In the genomic region with DNA sequence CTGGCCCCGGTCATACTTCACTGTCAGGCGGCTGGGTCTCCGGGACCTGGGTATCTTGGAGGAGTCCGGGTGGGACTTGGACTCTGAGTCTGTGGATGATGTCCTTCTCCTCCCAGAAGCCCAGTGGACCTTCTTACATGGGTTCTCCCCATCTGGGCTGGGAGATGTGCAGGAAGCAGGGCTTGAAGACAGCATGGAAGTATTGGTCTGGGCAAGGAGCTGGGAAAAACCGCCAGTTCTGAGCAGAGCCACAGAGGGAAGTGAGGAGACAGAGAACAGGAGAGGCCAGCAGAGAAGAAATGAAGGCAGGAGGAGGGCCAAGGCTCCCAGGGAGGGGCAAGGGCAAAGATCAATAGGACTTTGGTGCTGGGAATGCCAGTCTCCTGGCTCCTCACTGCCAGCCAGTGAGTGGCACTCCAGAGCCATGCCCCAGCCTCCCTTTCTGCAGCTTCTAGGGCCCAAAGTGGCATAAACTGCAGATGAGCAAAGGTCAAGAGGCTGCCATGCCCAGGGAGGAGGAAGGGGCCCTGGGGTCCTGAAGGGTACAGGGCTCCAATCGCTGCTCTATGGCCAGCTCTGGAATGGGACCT, we compare ENCODE assay signal across 27 cellular contexts. TPM values are rescaled to one million over a fixed set of nuclear protein-coding genes. Genes with fewer than 3 reads are reported as not detected.
DNase-seq lines count a peak whose midpoint lies in the region; ATAC-seq and TF ChIP-seq lines count a peak whose summit lies in the region.
"Had no signal": no experiment of that assay in that cellular context is flagged by ENCODE, and none has a peak within 500 bp of the region (broad histone marks: within the 10 kb centered on the region; RNA-seq: fewer than 3 reads in every experiment).

A gene with protein sequence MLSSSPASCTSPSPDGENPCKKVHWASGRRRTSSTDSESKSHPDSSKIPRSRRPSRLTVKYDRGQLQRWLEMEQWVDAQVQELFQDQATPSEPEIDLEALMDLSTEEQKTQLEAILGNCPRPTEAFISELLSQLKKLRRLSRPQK (minus strand): TSS at position 262 of the 590 bp plus-strand sequence. CDS start 67 bp downstream, at position 195.

- intact Hi-C loops in OCI-LY7 (cut with micrococcal nuclease; ENCODE audit: unreplicated experiment), result no loop called here
- intact Hi-C loops in left colon (cut with DNase I, micrococcal nuclease), result no loop called here
- intact Hi-C loops in natural killer cell (cut with micrococcal nuclease), result no loop called here
- intact Hi-C loops in Calu3 (cut with micrococcal nuclease; ENCODE audit: unreplicated experiment), result no loop called here

- TF ChIP-seq CTCF in GM23338 (conservative IDR thresholded peaks at IDR 0.05; ENCODE audit: low read depth in 2 of 2) (no peak), OCI-LY7 (conservative IDR thresholded peaks at IDR 0.05; ENCODE audit: low read length) (no peak), progenitor cell of endocrine pancreas (IDR thresholded peaks at IDR 0.05; ENCODE audit: unreplicated experiment) (no peak), natural killer cell (IDR thresholded peaks at IDR 0.05) (no peak), Calu3 (IDR thresholded peaks at IDR 0.05; ENCODE audit: unreplicated experiment) (no peak)

- no peaks in the 10 kb centered on the region for H3K79me2 ChIP-seq in GM23338 (replicated peaks; ENCODE audit: insufficient read depth)
- H3K79me2 ChIP-seq in OCI-LY7 (ENCODE audit: insufficient read depth, low read depth, low read length), result no peaks in the 10 kb centered on the region

- H3K27ac ChIP-seq in GM23338 (ENCODE audit: low read depth) (no peak within 1 kb of the TSS), OCI-LY7 (ENCODE audit: low read depth, low read length, poor library complexity, severe bottlenecking) (no peak within 1 kb of the TSS)
- H3K27ac ChIP-seq: spleen, thoracic aorta had no signal

- no peaks in the 10 kb centered on the region for H3K9me3 Mint-ChIP-seq in GM23338
- H3K9me3 Mint-ChIP-seq in progenitor cell of endocrine pancreas (ENCODE audit: low read depth), result no peaks in the 10 kb centered on the region
- H3K9me3 Mint-ChIP-seq in natural killer cell, result no peaks in the 10 kb centered on the region
- H3K9me3 Mint-ChIP-seq in Calu3 (ENCODE audit: low read depth, unreplicated experiment), result no peaks in the 10 kb centered on the region
- H3K9me3 Mint-ChIP-seq: activated CD4-positive, alpha-beta memory T cell treated with anti-CD3 and anti-CD28 coated beads for 36 hours; activated naive CD8-positive, alpha-beta T cell treated with anti-CD3 and anti-CD28 coated beads for 36 hours; activated T-helper 2 cell treated with anti-CD3 and anti-CD28 coated beads, Interferon-gamma antibody, Interleukin-2, Interleukin-4, amounts not matched to agents 10 μg/mL and 5 μg/mL and 100 μg/mL, durations not matched to agents 14 hours and 24 hours and 36 hours; CD4-positive, CD25-positive, alpha-beta regulatory T cell had no signal

- H3K4me3 Mint-ChIP-seq in GM23338, result no peak within 1 kb of the TSS
- no peak within 1 kb of the TSS for H3K4me3 Mint-ChIP-seq in progenitor cell of endocrine pancreas (ENCODE audit: low read depth)
- no peak within 1 kb of the TSS for H3K4me3 Mint-ChIP-seq in natural killer cell
- no peak within 1 kb of the TSS for H3K4me3 Mint-ChIP-seq in Calu3 (ENCODE audit: low read depth, unreplicated experiment)
- H3K4me3 Mint-ChIP-seq: activated CD4-positive, alpha-beta memory T cell treated with anti-CD3 and anti-CD28 coated beads for 36 hours; activated naive CD8-positive, alpha-beta T cell treated with anti-CD3 and anti-CD28 coated beads for 36 hours had no signal

- no peaks in the 10 kb centered on the region for H4K20me1 ChIP-seq in GM23338 (replicated peaks; ENCODE audit: insufficient read depth)
- no peaks in the 10 kb centered on the region for H4K20me1 ChIP-seq in OCI-LY7 (ENCODE audit: insufficient read depth, low read length)

- H3K9me3 ChIP-seq in OCI-LY7 (ENCODE audit: low read length), result no peaks in the 10 kb centered on the region
- H3K9me3 ChIP-seq: spleen, thoracic aorta had no signal

- H3K27me3 Mint-ChIP-seq in GM23338 (ENCODE audit: insufficient read depth, low read depth, poor library complexity), result peaks cover 4% of the 10 kb centered on the region
- H3K27me3 Mint-ChIP-seq in progenitor cell of endocrine pancreas, result no peaks in the 10 kb centered on the region
- H3K27me3 Mint-ChIP-seq in natural killer cell (ENCODE audit: low read depth in 2 of 2), result peaks cover 0 to 3% of the 10 kb centered on the region in 2 donors
- no peaks in the 10 kb centered on the region for H3K27me3 Mint-ChIP-seq in Calu3 (ENCODE audit: unreplicated experiment)

- no peaks in the 10 kb centered on the region for H3F3A ChIP-seq in GM23338 (replicated peaks; ENCODE audit: low read depth)

- H3K4me1 Mint-ChIP-seq in GM23338 (peaks cover 6% of the 10 kb centered on the region; the same call in 2 of the 3 replicates), progenitor cell of endocrine pancreas (ENCODE audit: low read depth) (peaks cover 11% of the 10 kb centered on the region), natural killer cell (no peaks in the 10 kb centered on the region), Calu3 (ENCODE audit: low read depth, unreplicated experiment) (peaks cover 8% of the 10 kb centered on the region)
- H3K4me1 Mint-ChIP-seq: activated naive CD8-positive, alpha-beta T cell treated with anti-CD3 and anti-CD28 coated beads for 36 hours; CD4-positive, CD25-positive, alpha-beta regulatory T cell had no signal

- CTCF ChIA-PET in OCI-LY7 (lab: Charles Lee; ENCODE audit: unreplicated experiment), result no interaction called here
- CTCF ChIA-PET in Calu3 (lab: Charles Lee), result no interaction called here

- H3K9me2 ChIP-seq in GM23338 (ENCODE audit: insufficient read depth) (no peaks in the 10 kb centered on the region), OCI-LY7 (ENCODE audit: insufficient read depth, low read length) (no peaks in the 10 kb centered on the region)

- H3K27me3 ChIP-seq in GM23338 (ENCODE audit: insufficient read depth), result no peaks in the 10 kb centered on the region
- H3K27me3 ChIP-seq: spleen had no signal

- BruUV-seq in OCI-LY7 (replicated peaks; lab: Mats Ljungman, UMichigan) (no TSS peak), Calu3 (replicated peaks; lab: Mats Ljungman, UMichigan) (no TSS peak)

- no peak for ATAC-seq in GM23338
- peak; percentile 80 for ATAC-seq in left colon
- no peak for ATAC-seq in HG03280 (IDR thresholded peaks at IDR 0.05; ENCODE audit: unreplicated experiment)
- ATAC-seq in natural killer cell, result no peak
- ATAC-seq: activated CD4-positive, CD25-positive, alpha-beta regulatory T cell treated with anti-CD3 and anti-CD28 coated beads, Interleukin-2, amount 50 U/mL, for 24 hours had no signal

- H3K4me2 ChIP-seq in GM23338 (no peak within 1 kb of the TSS), OCI-LY7 (ENCODE audit: low read length) (peak within 1 kb of the TSS; percentile 17; the same call in 1 of the 2 replicates)

- DNase-seq in GM23338 (ENCODE audit: low spot score), result no peak
- DNase-seq in OCI-LY7 (ENCODE audit: low spot score), result no peak
- DNase-seq in left colon, result peak; percentile 79 to 90
- no peak for DNase-seq in progenitor cell of endocrine pancreas (ENCODE audit: low spot score, unreplicated experiment)
- DNase-seq in natural killer cell, result no peak
- DNase-seq in Calu3, result no peak
- DNase-seq: activated CD4-positive, alpha-beta memory T cell treated with anti-CD3 and anti-CD28 coated beads for 36 hours; activated CD8-positive, alpha-beta memory T cell treated with anti-CD3 and anti-CD28 coated beads, Interleukin-2, amount 50 U/mL, for 48 hours; activated naive CD8-positive, alpha-beta T cell treated with anti-CD3 and anti-CD28 coated beads for 36 hours; CD4-positive, CD25-positive, alpha-beta regulatory T cell; central memory CD4-positive, alpha-beta T cell; NCI-H1092; NCI-H187 treated with DMSO at 0.1 percent for 48 hours; nucleus accumbens; spleen; stimulated activated CD4-positive, alpha-beta T cell treated with anti-CD3 and anti-CD28 coated beads, Interleukin-4, amount 100 ng/mL, for 1 hour; stimulated activated naive CD4-positive, alpha-beta T cell treated with Interleukin-2 at 50 U/mL for 16 hours had no signal

- H3K4me3 ChIP-seq in GM23338 (no peak within 1 kb of the TSS), OCI-LY7 (ENCODE audit: low read depth, low read length, poor library complexity, severe bottlenecking) (no peak within 1 kb of the TSS)
- H3K4me3 ChIP-seq: lung, spleen, thoracic aorta had no signal

- H3K36me3 ChIP-seq in GM23338 (ENCODE audit: insufficient read depth), result no peaks in the 10 kb centered on the region
- H3K36me3 ChIP-seq in OCI-LY7 (ENCODE audit: insufficient read depth, low read length), result no peaks in the 10 kb centered on the region
- H3K36me3 ChIP-seq: spleen, thoracic aorta had no signal

- POLR2A ChIA-PET in OCI-LY7 (lab: Charles Lee), result interaction anchor here (1.0 kb wide), 1 partner anchor 9 kb away, joined by 3 read pairs; no protein-coding TSS in a partner anchor

- H3K36me3 Mint-ChIP-seq in GM23338 (ENCODE audit: low read depth) (no peaks in the 10 kb centered on the region; the same call in 2 of the 3 replicates), progenitor cell of endocrine pancreas (ENCODE audit: insufficient read depth) (peaks cover 8% of the 10 kb centered on the region), natural killer cell (no peaks in the 10 kb centered on the region), Calu3 (ENCODE audit: insufficient read depth, unreplicated experiment) (no peaks in the 10 kb centered on the region)
- H3K36me3 Mint-ChIP-seq: activated CD4-positive, alpha-beta memory T cell treated with anti-CD3 and anti-CD28 coated beads for 36 hours; activated naive CD8-positive, alpha-beta T cell treated with anti-CD3 and anti-CD28 coated beads for 36 hours; CD4-positive, CD25-positive, alpha-beta regulatory T cell had no signal

- H3K27ac Mint-ChIP-seq in GM23338 (no peak within 1 kb of the TSS), progenitor cell of endocrine pancreas (peak within 1 kb of the TSS; percentile 20), natural killer cell (no peak within 1 kb of the TSS), Calu3 (ENCODE audit: unreplicated experiment) (no peak within 1 kb of the TSS)
- H3K27ac Mint-ChIP-seq: activated CD4-positive, alpha-beta memory T cell treated with anti-CD3 and anti-CD28 coated beads for 36 hours; activated naive CD8-positive, alpha-beta T cell treated with anti-CD3 and anti-CD28 coated beads for 36 hours; activated T-helper 2 cell treated with anti-CD3 and anti-CD28 coated beads, Interferon-gamma antibody, Interleukin-2, Interleukin-4, amounts not matched to agents 10 μg/mL and 5 μg/mL and 100 μg/mL, durations not matched to agents 14 hours and 24 hours and 36 hours; CD4-positive, CD25-positive, alpha-beta regulatory T cell had no signal

- H3K4me1 ChIP-seq in GM23338 (ENCODE audit: insufficient read depth) (no peaks in the 10 kb centered on the region), OCI-LY7 (ENCODE audit: insufficient read depth, low read length, poor library complexity, severe bottlenecking) (no peaks in the 10 kb centered on the region)
- H3K4me1 ChIP-seq: spleen had no signal

- H2AFZ ChIP-seq in GM23338 (peak within 1 kb of the TSS; percentile 74), OCI-LY7 (ENCODE audit: low read length) (no peak within 1 kb of the TSS)

RNA-seq across cellular contexts. Expression of the gene that starts here (rescaled TPM):
- not detected in 2 replicates for total RNA-seq in GM23338 (2014; rRNA removed; shearing (Covaris generic))
- polyA plus RNA-seq in GM23338 (2016; fragmentation: Nextera tagmentation; extraction: Ambion mirVana), result not detected in 2 replicates
- total RNA-seq in OCI-LY7 (2014; rRNA removed; shearing (Covaris generic)), result not detected in 2 replicates
- total RNA-seq in OCI-LY7 (2022) (not detected in 2 replicates), left colon (100 to 1,000 TPM; 153 to 171 TPM), progenitor cell of endocrine pancreas (0.81 and 1.5 TPM in 2 replicates), natural killer cell (not detected), Calu3 (2022) (0.51 and 1.7 TPM in 2 replicates)
- total RNA-seq: activated CD4-positive, alpha-beta memory T cell treated with anti-CD3 and anti-CD28 coated beads for 36 hours; activated naive CD8-positive, alpha-beta T cell treated with anti-CD3 and anti-CD28 coated beads for 36 hours; activated T-helper 2 cell treated with anti-CD3 and anti-CD28 coated beads, Interferon-gamma antibody, Interleukin-2, Interleukin-4, amounts not matched to agents 10 μg/mL and 5 μg/mL and 100 μg/mL, durations not matched to agents 14 hours and 24 hours and 36 hours; astrocyte; CD4-positive, CD25-positive, alpha-beta regulatory T cell; G401; kidney epithelial cell; LHCN-M2; lung; myocyte; spleen; thoracic aorta had no signal
- polyA plus RNA-seq: CD4-positive, CD25-positive, alpha-beta regulatory T cell had no signal

Comparison
In these comparisons a context has a peak if more than half of its experiments do, and no peak if none do; other contexts are left out.
1. RNA of the gene that starts here (total RNA-seq): 153 to 171 TPM in left colon; 0.51 to 1.7 TPM in Calu3, 0.81 to 1.5 TPM in progenitor cell of endocrine pancreas, not detected in GM23338, not detected in OCI-LY7 and not detected in natural killer cell; every median in the first group is over 10 times any median in the second.
2. DNase-seq: peak in left colon (2 of 2); none in GM23338 (single experiment), OCI-LY7 (single experiment), progenitor cell of endocrine pancreas (single experiment), natural killer cell (single experiment) and Calu3 (single experiment).